ENCODE assay signal across 8 cellular contexts in genomic region chr19:47229674-47230121, GRCh38. TPM values are rescaled to one million over a fixed set of nuclear protein-coding genes. Genes with fewer than 3 reads are reported as not detected.
DNase-seq lines count a peak whose midpoint lies in the region; ATAC-seq and TF ChIP-seq lines count a peak whose summit lies in the region.

No MANE protein-coding gene starts in this region.

- no peak for TF ChIP-seq CTCF in mammary epithelial cell (conservative IDR thresholded peaks at IDR 0.05 in 1 of 2, IDR thresholded peaks at IDR 0.05 in 1 of 2; ENCODE audit: extremely low read depth in 1 of 2, insufficient read depth in 1 of 2, low read depth in 1 of 2, low read length in 2 of 2)

- H3K36me3 ChIP-seq in BLaER1 treated with 17β-estradiol and CSF1 and Interleukin-3, amounts not matched to agents 10 nM and 100 nM, result peaks cover 0 to 9% (median 7%) of the 10 kb centered on the region in 11 experiments; a peak in 9 of 22 replicates
- H3K36me3 ChIP-seq in HUES48 (ENCODE audit: control insufficient read depth, insufficient read depth, low read length) (no peaks in the 10 kb centered on the region), mammary epithelial cell (ENCODE audit: insufficient read depth, low read length) (no peaks in the 10 kb centered on the region)

- peak overlapping the region; percentile 95 to 100 (median 96); a peak in 20 of 22 replicates for H3K27ac ChIP-seq in BLaER1 treated with 17β-estradiol and CSF1 and Interleukin-3, amounts not matched to agents 10 nM and 100 nM
- no peak overlapping the region for H3K27ac ChIP-seq in HUES48 (ENCODE audit: low read depth, low read length)
- H3K27ac ChIP-seq in mammary epithelial cell (ENCODE audit: insufficient read depth, low read depth, low read length), result no peak overlapping the region

- H2AFZ ChIP-seq in mammary epithelial cell (ENCODE audit: low read depth, low read length), result no peak overlapping the region

- BruUV-seq in mammary epithelial cell (replicated peaks; lab: Mats Ljungman, UMichigan), result no TSS peak

- intact Hi-C loops in mammary epithelial cell (cut with micrococcal nuclease), result no loop called here

- in situ Hi-C loops in mammary epithelial cell (cut with MboI; ENCODE audit: low sequenced_read_pairs in 2 of 2), result no loop called here

- no peak for DNase-seq in mammary epithelial cell
- no peak for DNase-seq in ecto neural progenitor cell (ENCODE audit: low spot score)
- DNase-seq in EL, result no peak
- DNase-seq in NCI-H345 (lab: John Stamatoyannopoulos, UW), result no peak

- peaks cover 0 to 24% (median 15%) of the 10 kb centered on the region in 11 experiments; a peak in 10 of 22 replicates for H4K20me1 ChIP-seq in BLaER1 treated with 17β-estradiol and CSF1 and Interleukin-3, amounts not matched to agents 10 nM and 100 nM
- H4K20me1 ChIP-seq in mammary epithelial cell (ENCODE audit: insufficient read depth, low read length), result no peaks in the 10 kb centered on the region

- no peak for ATAC-seq in GM18498 (IDR thresholded peaks at IDR 0.05; ENCODE audit: unreplicated experiment)

- H3K4me3 ChIP-seq in BLaER1 treated with 17β-estradiol and CSF1 and Interleukin-3, amounts not matched to agents 10 nM and 100 nM, result peak overlapping the region; percentile 76 to 90 (median 83)
- H3K4me3 ChIP-seq in HUES48 (ENCODE audit: low read depth, low read length) (peak overlapping the region; percentile 91), mammary epithelial cell (replicated peaks in 1 of 3; ENCODE audit: insufficient read depth in 1 of 3, low read depth in 2 of 3, low read length in 3 of 3) (peak overlapping the region; percentile 52 to 98 (median 76)), mononuclear cell (ENCODE audit: low read length) (peak overlapping the region; percentile 63)

- H3K27me3 ChIP-seq in BLaER1 treated with 17β-estradiol and CSF1 and Interleukin-3, amounts not matched to agents 10 nM and 100 nM, result peaks cover 0 to 20% (median 4%) of the 10 kb centered on the region in 11 experiments; a peak in 9 of 22 replicates
- H3K27me3 ChIP-seq in HUES48 (ENCODE audit: control insufficient read depth, insufficient read depth, low read length) (peaks cover 10% of the 10 kb centered on the region; the same call in 1 of the 2 replicates), mammary epithelial cell (ENCODE audit: insufficient read depth, low read length) (no peaks in the 10 kb centered on the region), mononuclear cell (ENCODE audit: insufficient read depth, low read length) (no peaks in the 10 kb centered on the region)

- H3K9me3 ChIP-seq in BLaER1 treated with 17β-estradiol and CSF1 and Interleukin-3, amounts not matched to agents 10 nM and 100 nM (replicated peaks in 1 of 11), result no peaks in the 10 kb centered on the region
- H3K9me3 ChIP-seq in HUES48 (ENCODE audit: control insufficient read depth, insufficient read depth, low read length) (no peaks in the 10 kb centered on the region), mammary epithelial cell (replicated peaks; ENCODE audit: insufficient read depth, low read length) (no peaks in the 10 kb centered on the region), mononuclear cell (ENCODE audit: low read depth, low read length) (no peaks in the 10 kb centered on the region)

- peaks cover 31% of the 10 kb centered on the region for H3K79me2 ChIP-seq in mammary epithelial cell (ENCODE audit: insufficient read depth, low read length)

- H3K4me2 ChIP-seq in BLaER1 treated with 17β-estradiol and CSF1 and Interleukin-3, amounts not matched to agents 10 nM and 100 nM, result peak overlapping the region; percentile 87 to 99 (median 93)
- peak overlapping the region; percentile 87 for H3K4me2 ChIP-seq in mammary epithelial cell (ENCODE audit: insufficient read depth, low read depth, low read length)

- dilution Hi-C loops in mammary epithelial cell (cut with HindIII; ENCODE audit: low sequenced_read_pairs), result no loop called here

- H3K4me1 ChIP-seq in BLaER1 treated with 17β-estradiol and CSF1 and Interleukin-3, amounts not matched to agents 10 nM and 100 nM, result peaks cover 29 to 68% (median 61%) of the 10 kb centered on the region in 10 experiments
- H3K4me1 ChIP-seq in HUES48 (ENCODE audit: control insufficient read depth, insufficient read depth, low read length) (peaks cover 25% of the 10 kb centered on the region), mammary epithelial cell (ENCODE audit: insufficient read depth, low read length) (peaks cover 61% of the 10 kb centered on the region), mononuclear cell (ENCODE audit: insufficient read depth, low read length) (peaks cover 58% of the 10 kb centered on the region)

- CTCF ChIA-PET in mammary epithelial cell (lab: Charles Lee; ENCODE audit: low non-redundant PET), result no interaction called here

- peak overlapping the region; percentile 87 to 99 (median 95) for H3K9ac ChIP-seq in BLaER1 treated with 17β-estradiol and CSF1 and Interleukin-3, amounts not matched to agents 10 nM and 100 nM
- H3K9ac ChIP-seq in HUES48 (ENCODE audit: low read depth, low read length), result peak overlapping the region; percentile 59
- peak overlapping the region; percentile 47 for H3K9ac ChIP-seq in mammary epithelial cell (ENCODE audit: insufficient read depth, low read length)

- 4% methylated on average over 8 of the region's 11 CpGs for WGBS in mammary epithelial cell (ENCODE audit: low coverage, missing lambda C conversion rate)

RNA-seq across cellular contexts. Expression of gene BBC3, which starts 1.3 kb away (rescaled TPM):
- total RNA-seq in mammary epithelial cell, result 1 to 10 TPM; 7.0 to 8.1 TPM
- 1.4 TPM for polyA plus RNA-seq in mammary epithelial cell
- polyA minus RNA-seq in mammary epithelial cell, result 1.2 TPM
- 8.4 TPM for total RNA-seq in mononuclear cell

RNA-seq across cellular contexts. Expression of gene CCDC9, which starts 26.6 kb away (rescaled TPM):
- total RNA-seq in mammary epithelial cell (10 to 100 TPM in 1 of 2 donors, 1 to 10 TPM in 1; 4.7 to 29.6 TPM), mononuclear cell (11.5 TPM)
- 3.2 TPM for polyA plus RNA-seq in mammary epithelial cell
- polyA minus RNA-seq in mammary epithelial cell, result 9.1 TPM

RNA-seq across cellular contexts. Expression of gene INAFM1, which starts 45.0 kb away (rescaled TPM):
- 10 to 100 TPM in 1 of 2 donors, 1 to 10 TPM in 1; 2.0 to 10.9 TPM for total RNA-seq in mammary epithelial cell
- polyA plus RNA-seq in mammary epithelial cell, result 0.65 TPM
- polyA minus RNA-seq in mammary epithelial cell, result not detected
- total RNA-seq in mononuclear cell, result 1.4 TPM

Comparison
In these comparisons a context has a peak if more than half of its experiments do, and no peak if none do; other contexts are left out.
1. H3K27ac ChIP-seq: peak in BLaER1 treated with 17β-estradiol and CSF1 and Interleukin-3, amounts not matched to agents 10 nM and 100 nM (11 of 11); none in HUES48 (single experiment) and mammary epithelial cell (single experiment).
2. Peak in every context shown above with its lines, with median percentiles within 50 percentile points of each other: H3K4me3 ChIP-seq and H3K9ac ChIP-seq.